In genomic region chr6:146700078-146700686, GRCh38 we compare ENCODE assay signal across 8 cellular contexts.
DNase-seq lines count a peak whose midpoint lies in the region; ATAC-seq, FAIRE-seq and TF ChIP-seq lines count a peak whose summit lies in the region.

No MANE protein-coding gene starts in this region.

- H2AFZ ChIP-seq in HepG2 (ENCODE audit: low read length), result no peak overlapping the region

- TF ChIP-seq POLR2A in GM18505 (IDR thresholded peaks at IDR 0.05; ENCODE audit: borderline replicate concordance, extremely low read depth, insufficient read depth, insufficient read length) (no peak), HepG2 (IDR thresholded peaks at IDR 0.05; ENCODE audit: insufficient read depth in 1 of 2, low read depth in 2 of 2, low read length in 2 of 2) (no peak), stomach (IDR thresholded peaks at IDR 0.05) (no peak)

- H3K36me3 ChIP-seq in HepG2 (replicated peaks in 1 of 2; ENCODE audit: control insufficient read depth in 1 of 2, insufficient read depth in 2 of 2, low read length in 2 of 2) (no peaks in the 10 kb centered on the region), stomach (no peaks in the 10 kb centered on the region)

- FAIRE-seq in colon (lab: Jason Lieb, UNC) (peak; percentile 47), HepG2 (lab: Jason Lieb, UNC) (peak; percentile 90)

- BruUV-seq in HepG2 (replicated peaks; lab: Mats Ljungman, UMichigan), result no TSS peak

- no peak overlapping the region for H3K4me3 ChIP-seq in HepG2 (replicated peaks in 1 of 3; ENCODE audit: insufficient read depth in 1 of 3, low read depth in 2 of 3, low read length in 3 of 3)
- no peak overlapping the region for H3K4me3 ChIP-seq in stomach

- H3K9me3 ChIP-seq in HepG2 (ENCODE audit: low read length), result no peaks in the 10 kb centered on the region
- H3K9me3 ChIP-seq in stomach, result no peaks in the 10 kb centered on the region

- POLR2A ChIA-PET in HepG2 (lab: Yijun Ruan, JAX), result interaction anchor here (0.9 kb wide), 1 partner anchor 157 kb away, joined by 3 read pairs; the partner anchor contains the start of gene RAB32

- no peaks in the 10 kb centered on the region for H4K20me1 ChIP-seq in HepG2 (ENCODE audit: insufficient read depth, low read length)

- DNase-seq in AML-193 (lab: John Stamatoyannopoulos, UW) (peak; percentile 84 to 93), NCI-H1694 treated with DMSO at 0.1 percent for 48 hours (lab: John Stamatoyannopoulos, UW) (peak; percentile 57), SW480 (ENCODE audit: low spot score) (peak; percentile 51), HepG2 (ENCODE audit: low spot score) (peak; percentile 84), stomach (peak; percentile 77)

- no peak overlapping the region for H3K4me2 ChIP-seq in HepG2 (ENCODE audit: low read depth, low read length)

- CTCF ChIA-PET in HepG2 (lab: Yijun Ruan, JAX; ENCODE audit: low intra/inter-chr PET ratio, low total read pairs), result interaction anchor here (1.6 kb wide), 1 partner anchor 157 kb away, joined by 22 read pairs; the partner anchor contains the start of gene RAB32

- peak; percentile 66 for ATAC-seq in GM18505 (IDR thresholded peaks at IDR 0.05; ENCODE audit: unreplicated experiment)
- ATAC-seq in HG02943 (IDR thresholded peaks at IDR 0.05; ENCODE audit: low read depth, unreplicated experiment), result peak; percentile 75
- peak; percentile 87 for ATAC-seq in HepG2

- no peaks in the 10 kb centered on the region for H3K79me2 ChIP-seq in HepG2 (ENCODE audit: insufficient read depth, low read length)

- in situ Hi-C loops in HepG2 (cut with HindIII; ENCODE audit: extremely low pct_ligation_motif_present, low pct_unique_long_range_greater_than_20kb), result loop anchor here (5.0 to 25.0 kb wide), 2 partner anchors 158 to 763 kb away; partner anchors contain the start of gene RAB32

- TF ChIP-seq EP300 in HepG2 (IDR thresholded peaks at IDR 0.05; ENCODE audit: low read depth in 2 of 2, low read length in 2 of 2) (no peak), HepG2 (CRISPR knock-in tag; IDR thresholded peaks at IDR 0.05; ENCODE audit: borderline replicate concordance) (no peak), stomach (IDR thresholded peaks at IDR 0.05) (no peak)

- no peak overlapping the region for H3K27ac ChIP-seq in HepG2 (ENCODE audit: extremely low read length, insufficient read depth, low read length)
- H3K27ac ChIP-seq in stomach, result no peak overlapping the region

- WGBS in HepG2 (ENCODE audit: low lambda C conversion rate), result 11% methylated on average over 6 of the region's 6 CpGs
- WGBS in stomach, 5 donors, result 19 to 28% (median 20%) methylated on average over 6 of the region's 6 CpGs

- H3K4me1 ChIP-seq in HepG2 (ENCODE audit: insufficient read depth, low read length) (no peaks in the 10 kb centered on the region), stomach (peaks cover 0 to 3% (median 0%) of the 10 kb centered on the region in 4 donors)

- H3K9ac ChIP-seq in HepG2 (ENCODE audit: insufficient read depth, low read depth, low read length), result no peak overlapping the region

- peak; percentile 75 for TF ChIP-seq RAD21 in HepG2 (CRISPR knock-in tag; IDR thresholded peaks at IDR 0.05)

- H3K27me3 ChIP-seq in HepG2 (ENCODE audit: control insufficient read depth in 1 of 2, insufficient read depth in 2 of 2, low read length in 2 of 2) (no peaks in the 10 kb centered on the region), stomach (no peaks in the 10 kb centered on the region)

- intact Hi-C loops in HepG2 (cut with micrococcal nuclease; ENCODE audit: unreplicated experiment) (loop anchor here (1.0 kb wide), 3 partner anchors 157 to 771 kb away; partner anchors contain the start of gene RAB32), stomach (cut with DNase I; ENCODE audit: low total_unique reads) (no loop called here)

- TF ChIP-seq CTCF in HepG2 (CRISPR knock-in tag; IDR thresholded peaks at IDR 0.05) (peak; percentile 89), stomach (IDR thresholded peaks at IDR 0.05) (peak in 5 of 7 experiments; percentile 42 to 64 (median 59))

TF ChIP-seq in HepG2, 621 proteins besides CTCF, POLR2A, EP300 and RAD21 (continues in another document):
- TF ChIP-seq REPIN1 (CRISPR knock-in tag; IDR thresholded peaks at IDR 0.05; ENCODE audit: borderline replicate concordance, low read depth), result peak; percentile 34; the same call in 1 of the 2 replicates
- no peak for TF ChIP-seq ZNF670 (CRISPR knock-in tag; IDR thresholded peaks at IDR 0.05; ENCODE audit: borderline replicate concordance)
- TF ChIP-seq ADNP (CRISPR knock-in tag; IDR thresholded peaks at IDR 0.05), result no peak
- no peak for TF ChIP-seq HDAC1 (CRISPR knock-in tag; IDR thresholded peaks at IDR 0.05)
- TF ChIP-seq, protein P1, sequence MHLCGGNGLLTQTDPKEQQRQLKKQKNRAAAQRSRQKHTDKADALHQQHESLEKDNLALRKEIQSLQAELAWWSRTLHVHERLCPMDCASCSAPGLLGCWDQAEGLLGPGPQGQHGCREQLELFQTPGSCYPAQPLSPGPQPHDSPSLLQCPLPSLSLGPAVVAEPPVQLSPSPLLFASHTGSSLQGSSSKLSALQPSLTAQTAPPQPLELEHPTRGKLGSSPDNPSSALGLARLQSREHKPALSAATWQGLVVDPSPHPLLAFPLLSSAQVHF (CRISPR knock-in tag; IDR thresholded peaks at IDR 0.05), result no peak
- TF ChIP-seq, protein P2, sequence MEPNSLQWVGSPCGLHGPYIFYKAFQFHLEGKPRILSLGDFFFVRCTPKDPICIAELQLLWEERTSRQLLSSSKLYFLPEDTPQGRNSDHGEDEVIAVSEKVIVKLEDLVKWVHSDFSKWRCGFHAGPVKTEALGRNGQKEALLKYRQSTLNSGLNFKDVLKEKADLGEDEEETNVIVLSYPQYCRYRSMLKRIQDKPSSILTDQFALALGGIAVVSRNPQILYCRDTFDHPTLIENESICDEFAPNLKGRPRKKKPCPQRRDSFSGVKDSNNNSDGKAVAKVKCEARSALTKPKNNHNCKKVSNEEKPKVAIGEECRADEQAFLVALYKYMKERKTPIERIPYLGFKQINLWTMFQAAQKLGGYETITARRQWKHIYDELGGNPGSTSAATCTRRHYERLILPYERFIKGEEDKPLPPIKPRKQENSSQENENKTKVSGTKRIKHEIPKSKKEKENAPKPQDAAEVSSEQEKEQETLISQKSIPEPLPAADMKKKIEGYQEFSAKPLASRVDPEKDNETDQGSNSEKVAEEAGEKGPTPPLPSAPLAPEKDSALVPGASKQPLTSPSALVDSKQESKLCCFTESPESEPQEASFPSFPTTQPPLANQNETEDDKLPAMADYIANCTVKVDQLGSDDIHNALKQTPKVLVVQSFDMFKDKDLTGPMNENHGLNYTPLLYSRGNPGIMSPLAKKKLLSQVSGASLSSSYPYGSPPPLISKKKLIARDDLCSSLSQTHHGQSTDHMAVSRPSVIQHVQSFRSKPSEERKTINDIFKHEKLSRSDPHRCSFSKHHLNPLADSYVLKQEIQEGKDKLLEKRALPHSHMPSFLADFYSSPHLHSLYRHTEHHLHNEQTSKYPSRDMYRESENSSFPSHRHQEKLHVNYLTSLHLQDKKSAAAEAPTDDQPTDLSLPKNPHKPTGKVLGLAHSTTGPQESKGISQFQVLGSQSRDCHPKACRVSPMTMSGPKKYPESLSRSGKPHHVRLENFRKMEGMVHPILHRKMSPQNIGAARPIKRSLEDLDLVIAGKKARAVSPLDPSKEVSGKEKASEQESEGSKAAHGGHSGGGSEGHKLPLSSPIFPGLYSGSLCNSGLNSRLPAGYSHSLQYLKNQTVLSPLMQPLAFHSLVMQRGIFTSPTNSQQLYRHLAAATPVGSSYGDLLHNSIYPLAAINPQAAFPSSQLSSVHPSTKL (CRISPR knock-in tag; IDR thresholded peaks at IDR 0.05), result peak; percentile 62
- TF ChIP-seq SRSF4 (IDR thresholded peaks at IDR 0.05; ENCODE audit: low read depth, low read length, poor library complexity, severe bottlenecking), result no peak
- TF ChIP-seq SMC3 (IDR thresholded peaks at IDR 0.05; ENCODE audit: low read length), result peak; percentile 77; the same call in 1 of the 2 replicates
- no peak for TF ChIP-seq CHD2 (IDR thresholded peaks at IDR 0.05; ENCODE audit: low read depth, low read length)
- no peak for TF ChIP-seq ZXDC (CRISPR knock-in tag; IDR thresholded peaks at IDR 0.05)
- TF ChIP-seq, protein P3, sequence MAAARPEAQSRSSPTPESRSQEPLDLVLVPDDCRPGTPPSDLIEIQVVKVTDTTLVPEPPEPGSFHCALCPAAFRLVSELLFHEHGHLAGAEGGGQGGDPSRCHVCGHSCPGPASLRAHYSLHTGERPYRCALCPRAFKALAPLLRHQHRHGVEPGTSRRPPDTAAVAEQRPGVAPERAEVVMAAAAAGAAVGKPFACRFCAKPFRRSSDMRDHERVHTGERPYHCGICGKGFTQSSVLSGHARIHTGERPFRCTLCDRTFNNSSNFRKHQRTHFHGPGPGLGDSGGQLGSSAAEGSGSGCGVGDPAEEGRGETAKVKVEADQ (CRISPR knock-in tag; IDR thresholded peaks at IDR 0.05; ENCODE audit: borderline replicate concordance), result no peak
- TF ChIP-seq ZSCAN9 (CRISPR knock-in tag; IDR thresholded peaks at IDR 0.05; ENCODE audit: borderline replicate concordance), result 0 out of 2 replicates have a peak, but pooled peaks have one; percentile 28
